ENCODE assay signal across 8 cellular contexts in the genomic region with DNA sequence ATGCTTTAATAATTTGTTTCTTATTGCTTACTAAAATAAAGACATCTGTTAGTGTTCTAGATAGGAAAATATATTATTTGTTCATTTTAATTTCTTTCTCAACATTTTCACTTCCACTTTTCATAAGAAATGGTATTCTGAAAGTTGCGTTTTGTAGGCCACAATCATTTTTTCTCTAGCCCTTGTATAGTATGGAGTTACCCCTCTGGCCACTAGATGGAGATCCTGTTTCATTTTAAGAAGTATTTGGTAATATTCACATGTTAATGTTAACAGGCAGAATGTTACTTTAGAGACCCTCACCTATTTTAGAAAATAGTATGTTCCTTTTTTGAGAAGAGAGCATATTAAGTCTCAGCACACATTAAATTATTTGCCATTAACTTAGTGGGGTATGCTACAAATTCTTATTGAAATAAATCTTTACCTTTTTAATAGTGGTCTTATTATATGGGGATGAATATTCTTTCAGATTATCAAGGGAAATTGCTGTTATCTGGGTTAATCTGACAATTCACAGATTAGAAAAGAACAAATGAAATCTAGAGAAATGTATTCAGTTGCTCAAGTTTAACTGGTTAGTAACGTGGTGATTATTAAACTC.
DNase-seq lines count a peak whose midpoint lies in the region; ATAC-seq, FAIRE-seq and TF ChIP-seq lines count a peak whose summit lies in the region.

No MANE protein-coding gene starts in this region.

- H3K36me3 Mint-ChIP-seq in naive B cell, result no peaks in the 10 kb centered on the region

- ATAC-seq in GM19397 (IDR thresholded peaks at IDR 0.05; ENCODE audit: unreplicated experiment), result peak; percentile 50
- ATAC-seq in HG03520 (IDR thresholded peaks at IDR 0.05; ENCODE audit: unreplicated experiment), result peak; percentile 79
- peak; percentile 92 to 93 for ATAC-seq in naive B cell (ENCODE audit: low read depth in 2 of 2)

- H3K27ac Mint-ChIP-seq in naive B cell, result peak overlapping the region in 2 of 6 donors; percentile 49 to 58

- H3K36me3 ChIP-seq in Peyer's patch, result peaks cover 0 to 18% (median 0%) of the 10 kb centered on the region in 3 donors

- H3K4me3 Mint-ChIP-seq in naive B cell, result no peak overlapping the region

- H3K27me3 Mint-ChIP-seq in naive B cell, result no peaks in the 10 kb centered on the region

- no peaks in the 10 kb centered on the region for H3K9me3 Mint-ChIP-seq in naive B cell

- H3K4me1 ChIP-seq in Peyer's patch, result no peaks in the 10 kb centered on the region

- H3K27ac ChIP-seq in Peyer's patch, result no peak overlapping the region

- no peak overlapping the region for H3K4me3 ChIP-seq in Peyer's patch

- no peaks in the 10 kb centered on the region for H3K27me3 ChIP-seq in Peyer's patch

- TF ChIP-seq CTCF in Peyer's patch (IDR thresholded peaks at IDR 0.05), result peak; percentile 19 to 63 (median 56)

- peaks cover 0 to 3% (median 0%) of the 10 kb centered on the region in 3 donors for H3K4me1 Mint-ChIP-seq in naive B cell

- peak; percentile 91 for FAIRE-seq in endometrium (lab: Jason Lieb, UNC)

- DNase-seq in Daoy (ENCODE audit: low read depth) (peak; percentile 13), Peyer's patch (no peak), naive B cell (peak; percentile 42), T1000 (lab: John Stamatoyannopoulos, UW) (no peak), UCSD-AML1 (lab: John Stamatoyannopoulos, UW; ENCODE audit: unreplicated experiment) (no peak)

- no peak for TF ChIP-seq POLR2A in Peyer's patch (IDR thresholded peaks at IDR 0.05)

- no peaks in the 10 kb centered on the region for H3K9me3 ChIP-seq in Peyer's patch

Comparison
In these comparisons a context has a peak if more than half of its experiments do, and no peak if none do; other contexts are left out.
1. DNase-seq: peak in Daoy (single experiment) and naive B cell (single experiment); none in Peyer's patch (0 of 3), T1000 (single experiment) and UCSD-AML1 (single experiment).
2. Peak in every context shown above with its lines, with median percentiles within 50 percentile points of each other: ATAC-seq.